In genomic region chr4:142169216-142169615, GRCh38 we compare ENCODE assay signal across 23 cellular contexts.
"Had no signal": no experiment of that assay in that cellular context is flagged by ENCODE, and none has a peak within 500 bp of the region (broad histone marks: within the 10 kb centered on the region; RNA-seq: fewer than 3 reads in every experiment).

No MANE protein-coding gene starts in this region.

- H3K27ac Mint-ChIP-seq: IgD-negative memory B cell had no signal

- H3K4me1 Mint-ChIP-seq: IgD-negative memory B cell had no signal

- H3K27me3 ChIP-seq: SJSA1 had no signal

- FAIRE-seq: K562, RCC 7860 had no signal

- H3K4me3 ChIP-seq: K562, SJSA1, SK-N-MC had no signal

- H3K36me3 Mint-ChIP-seq: IgD-negative memory B cell had no signal

- H3K4me2 ChIP-seq: KMS-11 had no signal

- ATAC-seq: K562 had no signal

- H3K9me3 ChIP-seq: SJSA1 had no signal

- H3K27me3 Mint-ChIP-seq: IgD-negative memory B cell had no signal

- H3K4me3 Mint-ChIP-seq: IgD-negative memory B cell had no signal

- H3K9ac ChIP-seq: KMS-11 had no signal

- DNase-seq: Kasumi-1, MM.1S, NCI-H1092 treated with DMSO at 0.1 percent for 48 hours, NCI-H1436, NCI-H187, NCI-H2029, NCI-H2081 treated with DMSO at 0.1 percent for 48 hours, NCI-H2171, NCI-H226, NCI-H446, NCI-H510A, NCI-H524 treated with DMSO at 0.1 percent for 48 hours, NCI-H69, NCI-H774, Right ventricle myocardium superior, RPMI8226, SIG-M5 had no signal

- H3K27ac ChIP-seq: KMS-11, SJSA1, SK-N-MC had no signal

- H3K36me3 ChIP-seq: SJSA1 had no signal
